15 cellular contexts compared by ENCODE assay signal in genomic region chr12:29672580-29672979, GRCh38.
DNase-seq lines count a peak whose midpoint lies in the region; ATAC-seq and TF ChIP-seq lines count a peak whose summit lies in the region.
"Had no signal": no experiment of that assay in that cellular context is flagged by ENCODE, and none has a peak within 500 bp of the region (broad histone marks: within the 10 kb centered on the region; RNA-seq: fewer than 3 reads in every experiment).

No MANE protein-coding gene starts in this region.

- ATAC-seq in heart left ventricle (peak; percentile 67 to 85 (median 68)), right cardiac atrium (peak; percentile 31 to 64), HG03280 (IDR thresholded peaks at IDR 0.05; ENCODE audit: unreplicated experiment) (no peak), HG03571 (IDR thresholded peaks at IDR 0.05; ENCODE audit: unreplicated experiment) (no peak)
- ATAC-seq in stimulated activated naive B cell treated with anti-CD40 and anti-IgM and Interleukin-4, amounts not matched to agents 10 μg/mL and 1 μg/mL and 100 μg/mL, for 72 hours (replicated peaks) = no peak
- ATAC-seq: GM12878, HCT116 had no signal

- H3K4me1 ChIP-seq in heart left ventricle (peaks cover 0 to 28% (median 5%) of the 10 kb centered on the region in 12 donors), right atrium auricular region (peaks cover 0 to 9% of the 10 kb centered on the region in 2 donors), right cardiac atrium (ENCODE audit: control insufficient read depth, insufficient read depth, low read length) (peaks cover 6% of the 10 kb centered on the region)
- H3K4me1 ChIP-seq: BLaER1 treated with 17β-estradiol and CSF1 and Interleukin-3, amounts not matched to agents 10 nM and 100 nM had no signal

- no peaks in the 10 kb centered on the region for H3K9me3 Mint-ChIP-seq in nephron
- no peaks in the 10 kb centered on the region for H3K9me3 Mint-ChIP-seq in stimulated activated naive B cell treated with anti-CD40 and anti-IgM and Interleukin-4, amounts not matched to agents 10 μg/mL and 1 μg/mL and 100 μg/mL, for 72 hours

- H3K4me3 ChIP-seq in heart left ventricle (no peak overlapping the region), right atrium auricular region (no peak overlapping the region), right cardiac atrium (ENCODE audit: low read length) (no peak overlapping the region)
- H3K4me3 ChIP-seq: BLaER1 treated with 17β-estradiol and CSF1 and Interleukin-3, amounts not matched to agents 10 nM and 100 nM; GM12878 had no signal

- peak overlapping the region in 2 of 3 experiments; percentile 52 to 72 for H3K27ac Mint-ChIP-seq in nephron
- no peak overlapping the region for H3K27ac Mint-ChIP-seq in stimulated activated naive B cell treated with anti-CD40 and anti-IgM and Interleukin-4, amounts not matched to agents 10 μg/mL and 1 μg/mL and 100 μg/mL, for 72 hours
- H3K27ac Mint-ChIP-seq: CD4-positive, CD25-positive, alpha-beta regulatory T cell had no signal

- H3K27ac ChIP-seq in heart left ventricle (no peak overlapping the region), right atrium auricular region (no peak overlapping the region), right cardiac atrium (ENCODE audit: low read length) (no peak overlapping the region)
- H3K27ac ChIP-seq: BLaER1 treated with 17β-estradiol and CSF1 and Interleukin-3, amounts not matched to agents 10 nM and 100 nM had no signal

- H3K36me3 ChIP-seq in heart left ventricle (no peaks in the 10 kb centered on the region), right atrium auricular region (no peaks in the 10 kb centered on the region)
- H3K36me3 ChIP-seq: BLaER1 treated with 17β-estradiol and CSF1 and Interleukin-3, amounts not matched to agents 10 nM and 100 nM had no signal

- no peaks in the 10 kb centered on the region for H3K27me3 Mint-ChIP-seq in nephron (ENCODE audit: low read depth)
- H3K27me3 Mint-ChIP-seq in stimulated activated naive B cell treated with anti-CD40 and anti-IgM and Interleukin-4, amounts not matched to agents 10 μg/mL and 1 μg/mL and 100 μg/mL, for 72 hours = no peaks in the 10 kb centered on the region
- H3K27me3 Mint-ChIP-seq: CD4-positive, CD25-positive, alpha-beta regulatory T cell had no signal

- DNase-seq in heart left ventricle (no peak), right atrium auricular region (ENCODE audit: low spot score) (no peak), right cardiac atrium (no peak), midbrain (lab: John Stamatoyannopoulos, UW) (no peak)
- DNase-seq in stimulated activated naive B cell treated with anti-CD40 and anti-IgM and Interleukin-4, amounts not matched to agents 10 μg/mL and 1 μg/mL and 100 μg/mL, for 72 hours = no peak
- DNase-seq: ACHN; Calu3; CD4-positive, CD25-positive, alpha-beta regulatory T cell; DMS 273 treated with DMSO at 0.1 percent for 48 hours had no signal

- H3K4me3 Mint-ChIP-seq in nephron = no peak overlapping the region
- no peak overlapping the region for H3K4me3 Mint-ChIP-seq in stimulated activated naive B cell treated with anti-CD40 and anti-IgM and Interleukin-4, amounts not matched to agents 10 μg/mL and 1 μg/mL and 100 μg/mL, for 72 hours
- H3K4me3 Mint-ChIP-seq: CD4-positive, CD25-positive, alpha-beta regulatory T cell had no signal

- intact Hi-C loops in heart left ventricle (cut with DNase I) (loop anchor here in 2 of 10 donors (5.0 to 10.0 kb wide), 2 partner anchors 110 to 112 kb away; partner anchors contain the start of gene TMTC1 (in 2 of the 2)), right cardiac atrium (cut with DNase I) (no loop called here)

- TF ChIP-seq POLR2A in heart left ventricle (IDR thresholded peaks at IDR 0.05) = no peak

- H3K4me1 Mint-ChIP-seq in nephron = peaks cover 43% of the 10 kb centered on the region
- H3K4me1 Mint-ChIP-seq in stimulated activated naive B cell treated with anti-CD40 and anti-IgM and Interleukin-4, amounts not matched to agents 10 μg/mL and 1 μg/mL and 100 μg/mL, for 72 hours = no peaks in the 10 kb centered on the region
- H3K4me1 Mint-ChIP-seq: CD4-positive, CD25-positive, alpha-beta regulatory T cell had no signal

- TF ChIP-seq CTCF in heart left ventricle (IDR thresholded peaks at IDR 0.05) (no peak), right atrium auricular region (IDR thresholded peaks at IDR 0.05) (no peak), nephron (IDR thresholded peaks at IDR 0.05; ENCODE audit: unreplicated experiment in 3 of 3) (no peak)

- no peaks in the 10 kb centered on the region for H3K36me3 Mint-ChIP-seq in nephron (ENCODE audit: low read depth)
- no peaks in the 10 kb centered on the region for H3K36me3 Mint-ChIP-seq in stimulated activated naive B cell treated with anti-CD40 and anti-IgM and Interleukin-4, amounts not matched to agents 10 μg/mL and 1 μg/mL and 100 μg/mL, for 72 hours
- H3K36me3 Mint-ChIP-seq: CD4-positive, CD25-positive, alpha-beta regulatory T cell had no signal

- H3K9me3 ChIP-seq in heart left ventricle (no peaks in the 10 kb centered on the region), right atrium auricular region (no peaks in the 10 kb centered on the region), right cardiac atrium (ENCODE audit: control insufficient read depth, low read length) (no peaks in the 10 kb centered on the region)
- H3K9me3 ChIP-seq: BLaER1 treated with 17β-estradiol and CSF1 and Interleukin-3, amounts not matched to agents 10 nM and 100 nM had no signal

- 39 to 63% (median 47%) methylated on average over 4 of the region's 4 CpGs for WGBS in heart left ventricle, 4 donors
- WGBS in right cardiac atrium = 64% methylated on average over 4 of the region's 4 CpGs

- H3K27me3 ChIP-seq in heart left ventricle (no peaks in the 10 kb centered on the region), right atrium auricular region (no peaks in the 10 kb centered on the region), right cardiac atrium (ENCODE audit: control insufficient read depth, insufficient read depth) (no peaks in the 10 kb centered on the region)
- H3K27me3 ChIP-seq: BLaER1 treated with 17β-estradiol and CSF1 and Interleukin-3, amounts not matched to agents 10 nM and 100 nM had no signal

Comparison
In these comparisons a context has a peak if more than half of its experiments do, and no peak if none do; other contexts are left out.
1. ATAC-seq: peak in heart left ventricle (4 of 4) and right cardiac atrium (2 of 2); none in HG03280 (single experiment), stimulated activated naive B cell treated with anti-CD40 and anti-IgM and Interleukin-4, amounts not matched to agents 10 μg/mL and 1 μg/mL and 100 μg/mL, for 72 hours (0 of 2) and HG03571 (single experiment).